ENCODE assay signal across 9 cellular contexts in the genomic region with DNA sequence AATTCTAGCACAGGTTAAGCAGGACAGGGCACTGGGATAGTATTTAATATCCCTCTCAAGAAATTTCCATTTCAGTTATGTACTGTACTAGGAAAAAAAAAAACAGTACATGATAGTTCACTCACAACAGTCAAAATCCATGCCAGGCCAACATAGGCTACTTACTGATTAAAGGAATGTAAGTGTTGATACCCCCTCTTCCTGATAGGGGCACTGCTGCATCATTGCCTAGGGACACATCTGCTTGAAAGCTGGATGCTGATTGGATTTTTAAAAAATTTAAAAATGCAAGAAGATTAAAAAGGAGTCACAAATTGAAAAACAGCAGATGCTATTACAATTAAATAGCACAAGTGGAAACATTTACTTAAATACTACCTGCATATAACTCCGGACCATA. TPM values are rescaled to one million over a fixed set of nuclear protein-coding genes. Genes with fewer than 3 reads are reported as not detected.
A peak's percentile ranks its signal among the peaks of the same experiment; 100 is the strongest.
DNase-seq lines count a peak whose midpoint lies in the region; ATAC-seq and TF ChIP-seq lines count a peak whose summit lies in the region.
"Had no signal": no experiment of that assay in that cellular context is flagged by ENCODE, and none has a peak within 500 bp of the region (broad histone marks: within the 10 kb centered on the region; RNA-seq: fewer than 3 reads in every experiment).

No MANE protein-coding gene starts in this region.

- H3K27me3 Mint-ChIP-seq in naive thymus-derived CD4-positive, alpha-beta T cell, result peaks cover 0 to 8% (median 0%) of the 10 kb centered on the region in 5 donors
- peaks cover 3% of the 10 kb centered on the region for H3K27me3 Mint-ChIP-seq in activated naive CD8-positive, alpha-beta T cell treated with anti-CD3 and anti-CD28 coated beads for 36 hours

- peaks cover 0 to 3% (median 0%) of the 10 kb centered on the region in 5 donors for H3K36me3 Mint-ChIP-seq in naive thymus-derived CD4-positive, alpha-beta T cell
- peaks cover 3% of the 10 kb centered on the region for H3K36me3 Mint-ChIP-seq in activated naive CD8-positive, alpha-beta T cell treated with anti-CD3 and anti-CD28 coated beads for 36 hours

- no peak overlapping the region for H3K27ac ChIP-seq in DND-41 (ENCODE audit: low read length)
- H3K27ac ChIP-seq in naive thymus-derived CD4-positive, alpha-beta T cell (ENCODE audit: low read depth, low read length), result no peak overlapping the region

- no peaks in the 10 kb centered on the region for H4K20me1 ChIP-seq in DND-41 (ENCODE audit: insufficient read depth, low read length)

- no peaks in the 10 kb centered on the region for H3K4me1 Mint-ChIP-seq in naive thymus-derived CD4-positive, alpha-beta T cell
- H3K4me1 Mint-ChIP-seq in activated naive CD8-positive, alpha-beta T cell treated with anti-CD3 and anti-CD28 coated beads for 36 hours, result peaks cover 3% of the 10 kb centered on the region

- H3K79me2 ChIP-seq in DND-41 (ENCODE audit: insufficient read depth, low read length), result no peaks in the 10 kb centered on the region

- no peaks in the 10 kb centered on the region for H3K9me3 Mint-ChIP-seq in naive thymus-derived CD4-positive, alpha-beta T cell
- H3K9me3 Mint-ChIP-seq in activated naive CD8-positive, alpha-beta T cell treated with anti-CD3 and anti-CD28 coated beads for 36 hours, result no peaks in the 10 kb centered on the region

- no peak for ATAC-seq in DND-41 (ENCODE audit: insufficient read depth, low read depth)
- ATAC-seq in naive thymus-derived CD4-positive, alpha-beta T cell, result no peak
- no peak for ATAC-seq in activated CD4-positive, CD25-positive, alpha-beta regulatory T cell treated with anti-CD3 and anti-CD28 coated beads, Interleukin-2, amount 50 U/mL, for 24 hours

- no peaks in the 10 kb centered on the region for H3K27me3 ChIP-seq in DND-41 (ENCODE audit: insufficient read depth, low read length, poor library complexity)
- no peaks in the 10 kb centered on the region for H3K27me3 ChIP-seq in naive thymus-derived CD4-positive, alpha-beta T cell (ENCODE audit: control insufficient read depth in 2 of 2, insufficient read depth in 2 of 2, low read length in 2 of 2)

- WGBS in lower leg skin, 2 donors, result 93 to 95% methylated on average over 1 of the region's 1 CpG

- no peak overlapping the region for H2AFZ ChIP-seq in DND-41 (ENCODE audit: low read depth, low read length)

- no peaks in the 10 kb centered on the region for H3K4me1 ChIP-seq in DND-41 (ENCODE audit: insufficient read depth, low read length)
- H3K4me1 ChIP-seq in naive thymus-derived CD4-positive, alpha-beta T cell (ENCODE audit: control insufficient read depth in 2 of 2, insufficient read depth in 2 of 2, low read length in 2 of 2), result no peaks in the 10 kb centered on the region

- H3K4me3 ChIP-seq in DND-41 (ENCODE audit: low read depth in 1 of 2, low read length in 2 of 2) (no peak overlapping the region), lower leg skin (ENCODE audit: low read depth, poor library complexity, severe bottlenecking) (no peak overlapping the region)
- no peak overlapping the region for H3K4me3 ChIP-seq in naive thymus-derived CD4-positive, alpha-beta T cell (ENCODE audit: low read length)

- no peaks in the 10 kb centered on the region for H3K9me3 ChIP-seq in DND-41 (ENCODE audit: insufficient read depth, low read length, severe bottlenecking)
- no peaks in the 10 kb centered on the region for H3K9me3 ChIP-seq in naive thymus-derived CD4-positive, alpha-beta T cell (ENCODE audit: control insufficient read depth in 2 of 3, low read length in 3 of 3)

- TF ChIP-seq POLR2A in lower leg skin (IDR thresholded peaks at IDR 0.05), result no peak

- intact Hi-C loops in naive thymus-derived CD4-positive, alpha-beta T cell (cut with micrococcal nuclease), result no loop called here
- intact Hi-C loops in lower leg skin (cut with DNase I; ENCODE audit: low total_unique reads), result no loop called here

- no peak overlapping the region for H3K27ac Mint-ChIP-seq in naive thymus-derived CD4-positive, alpha-beta T cell
- H3K27ac Mint-ChIP-seq in activated naive CD8-positive, alpha-beta T cell treated with anti-CD3 and anti-CD28 coated beads for 36 hours, result no peak overlapping the region

- DNase-seq in DND-41, result no peak
- peak; percentile 18 for DNase-seq in NAMALWA (ENCODE audit: low spot score)
- DNase-seq in dermis microvascular lymphatic vessel endothelial cell (ENCODE audit: low read depth in 2 of 2), result peak; percentile 6 to 32
- peak; percentile 30 to 53 for DNase-seq in lung microvascular endothelial cell (ENCODE audit: low read depth in 2 of 2)
- DNase-seq in naive thymus-derived CD4-positive, alpha-beta T cell, result no peak
- DNase-seq in lower leg skin (ENCODE audit: low spot score in 2 of 2), result no peak
- DNase-seq in activated naive CD8-positive, alpha-beta T cell treated with anti-CD3 and anti-CD28 coated beads for 36 hours, result no peak

- H3K36me3 ChIP-seq in DND-41 (ENCODE audit: insufficient read depth, low read length), result no peaks in the 10 kb centered on the region
- no peaks in the 10 kb centered on the region for H3K36me3 ChIP-seq in naive thymus-derived CD4-positive, alpha-beta T cell (ENCODE audit: control insufficient read depth in 2 of 3, insufficient read depth in 3 of 3, low read length in 3 of 3)

- POLR2A ChIA-PET in naive thymus-derived CD4-positive, alpha-beta T cell (lab: Charles Lee), result no interaction called here

- TF ChIP-seq CTCF in DND-41 (IDR thresholded peaks at IDR 0.05; ENCODE audit: borderline replicate concordance, extremely low read depth, low read length, poor library complexity, severe bottlenecking), result peak; percentile 47
- no peak for TF ChIP-seq CTCF in lower leg skin (IDR thresholded peaks at IDR 0.05)

- H3K4me3 Mint-ChIP-seq in naive thymus-derived CD4-positive, alpha-beta T cell, result no peak overlapping the region
- no peak overlapping the region for H3K4me3 Mint-ChIP-seq in activated naive CD8-positive, alpha-beta T cell treated with anti-CD3 and anti-CD28 coated beads for 36 hours

- no peak overlapping the region for H3K4me2 ChIP-seq in DND-41 (ENCODE audit: insufficient read depth, low read length)

- H3K9ac ChIP-seq in DND-41 (ENCODE audit: low read depth, low read length), result no peak overlapping the region

- CTCF ChIA-PET in naive thymus-derived CD4-positive, alpha-beta T cell (lab: Charles Lee), result no interaction called here

RNA-seq across cellular contexts. Expression of gene APOL5, which starts 43.4 kb away (rescaled TPM):
- total RNA-seq in dermis microvascular lymphatic vessel endothelial cell, result not detected in 2 replicates
- total RNA-seq in lung microvascular endothelial cell, result not detected in 2 replicates
- not detected for total RNA-seq in naive thymus-derived CD4-positive, alpha-beta T cell
- not detected for polyA plus RNA-seq in naive thymus-derived CD4-positive, alpha-beta T cell
- total RNA-seq in lower leg skin, result not detected
- total RNA-seq in activated naive CD8-positive, alpha-beta T cell treated with anti-CD3 and anti-CD28 coated beads for 36 hours, result not detected
- polyA plus RNA-seq: urinary bladder had no signal

Comparison
In these comparisons a context has a peak if more than half of its experiments do, and no peak if none do; other contexts are left out.
1. DNase-seq: peak in NAMALWA (single experiment), dermis microvascular lymphatic vessel endothelial cell (2 of 2) and lung microvascular endothelial cell (2 of 2); none in DND-41 (single experiment), naive thymus-derived CD4-positive, alpha-beta T cell (0 of 9), lower leg skin (0 of 2) and activated naive CD8-positive, alpha-beta T cell treated with anti-CD3 and anti-CD28 coated beads for 36 hours (single experiment).